ENCODE assay signal across 17 cellular contexts in the genomic region with DNA sequence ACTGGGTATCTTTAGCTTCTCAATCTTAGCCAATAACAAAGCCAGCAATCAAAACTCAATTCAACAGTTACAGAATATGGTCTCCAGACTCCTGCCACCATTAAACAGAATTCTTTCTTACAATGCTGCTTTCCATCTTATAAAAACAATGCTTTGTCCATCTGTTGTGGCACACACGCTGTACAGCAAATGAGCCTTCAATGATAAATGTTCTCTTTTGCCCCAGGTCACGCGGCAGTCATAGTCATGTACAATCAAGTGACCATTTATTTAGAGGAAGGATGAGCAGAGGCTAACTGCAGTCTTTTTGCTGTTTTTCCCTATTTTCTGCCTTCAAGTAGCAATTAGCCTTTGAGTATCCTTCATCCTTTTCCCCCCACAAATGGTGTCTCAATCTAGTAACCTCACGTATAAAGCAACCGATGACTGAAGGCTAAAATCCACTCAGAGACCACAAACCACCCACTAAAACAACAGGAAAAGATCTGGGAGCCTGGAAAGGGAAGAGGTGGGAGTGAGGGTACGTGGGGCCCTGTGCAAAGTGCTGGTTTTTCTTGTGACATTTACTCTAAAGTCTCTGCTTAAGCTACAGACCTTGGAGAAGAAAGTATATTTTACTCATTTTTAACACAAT. TPM values are rescaled to one million over a fixed set of nuclear protein-coding genes. Genes with fewer than 3 reads are reported as not detected.
DNase-seq lines count a peak whose midpoint lies in the region; ATAC-seq and TF ChIP-seq lines count a peak whose summit lies in the region.
"Had no signal": no experiment of that assay in that cellular context is flagged by ENCODE, and none has a peak within 500 bp of the region (broad histone marks: within the 10 kb centered on the region; RNA-seq: fewer than 3 reads in every experiment).

No MANE protein-coding gene starts in this region.

- no peaks in the 10 kb centered on the region for H3K27me3 Mint-ChIP-seq in brain
- no peaks in the 10 kb centered on the region for H3K27me3 Mint-ChIP-seq in type B pancreatic cell

- H3K4me1 Mint-ChIP-seq in brain (peaks cover 100% of the 10 kb centered on the region), type B pancreatic cell (ENCODE audit: unreplicated experiment) (peaks cover 54% of the 10 kb centered on the region)

- H3K4me3 Mint-ChIP-seq in brain: peak overlapping the region; percentile 60 to 97 (median 90)
- peak overlapping the region; percentile 13 for H3K4me3 Mint-ChIP-seq in type B pancreatic cell
- H3K4me3 Mint-ChIP-seq: activated CD8-positive, alpha-beta T cell treated with anti-CD3 and anti-CD28 coated beads, Interleukin-2, amount 10 ng/mL, durations not matched to agents 7 days and 5 days; activated naive CD8-positive, alpha-beta T cell; activated T-cell treated with anti-CD3 and anti-CD28 coated beads, Interleukin-2, amount 50 U/mL, for 24 hours; B cell; stimulated activated effector memory CD8-positive, alpha-beta T cell treated with anti-CD3 and anti-CD28 coated beads, Interleukin-12 subunit alpha, Interleukin-12 subunit beta, amount 100 ng/mL, for 72 hours had no signal

- intact Hi-C loops in left colon (cut with DNase I, micrococcal nuclease): loop anchor here in 1 of 2 donors (10.0 kb wide), 1 partner anchor 86 kb away; no protein-coding TSS in a partner anchor
- intact Hi-C loops in posterior vena cava (cut with DNase I): no loop called here

- DNase-seq in NCI-H2227 (lab: John Stamatoyannopoulos, UW; ENCODE audit: unreplicated experiment): peak; percentile 16
- peak; percentile 56 for DNase-seq in medulla oblongata (ENCODE audit: extremely low spot score)
- DNase-seq in type B pancreatic cell (ENCODE audit: extremely low spot score, unreplicated experiment): no peak
- no peak for DNase-seq in left colon
- no peak for DNase-seq in activated naive CD4-positive, alpha-beta T cell treated with Interleukin-2 at 50 U/mL for 16 hours
- DNase-seq in posterior vena cava (ENCODE audit: low spot score): no peak
- DNase-seq: activated CD4-positive, CD25-positive, alpha-beta regulatory T cell; activated CD8-positive, alpha-beta T cell treated with anti-CD3 and anti-CD28 coated beads, Interleukin-2, amount 10 ng/mL, durations not matched to agents 7 days and 5 days; activated T-cell treated with anti-CD3 and anti-CD28 coated beads, Interleukin-2, amount 50 U/mL, for 24 hours; left cardiac atrium; NCI-H146; NCI-H82; PC-3 had no signal

- H3K36me3 Mint-ChIP-seq in brain (peaks cover 57% of the 10 kb centered on the region), type B pancreatic cell (peaks cover 29% of the 10 kb centered on the region)
- H3K36me3 Mint-ChIP-seq: stimulated activated effector memory CD8-positive, alpha-beta T cell treated with anti-CD3 and anti-CD28 coated beads, Interleukin-12 subunit alpha, Interleukin-12 subunit beta, amount 100 ng/mL, for 72 hours had no signal

- TF ChIP-seq CTCF in brain (conservative IDR thresholded peaks at IDR 0.05) (no peak), type B pancreatic cell (conservative IDR thresholded peaks at IDR 0.05) (no peak)

- H3K9me3 Mint-ChIP-seq in brain (peaks cover 0 to 10% (median 7%) of the 10 kb centered on the region in 5 experiments), type B pancreatic cell (peaks cover 3% of the 10 kb centered on the region)
- H3K9me3 Mint-ChIP-seq: activated T-cell treated with anti-CD3 and anti-CD28 coated beads, Interleukin-2, amount 50 U/mL, for 24 hours; stimulated activated effector memory CD8-positive, alpha-beta T cell treated with anti-CD3 and anti-CD28 coated beads, Interleukin-12 subunit alpha, Interleukin-12 subunit beta, amount 100 ng/mL, for 72 hours had no signal

- H3K27ac Mint-ChIP-seq in brain: peak overlapping the region; percentile 64 to 99 (median 93)
- no peak overlapping the region for H3K27ac Mint-ChIP-seq in type B pancreatic cell
- H3K27ac Mint-ChIP-seq: activated CD8-positive, alpha-beta T cell treated with anti-CD3 and anti-CD28 coated beads, Interleukin-2, amount 10 ng/mL, durations not matched to agents 7 days and 5 days; activated naive CD8-positive, alpha-beta T cell; activated T-cell treated with anti-CD3 and anti-CD28 coated beads, Interleukin-2, amount 50 U/mL, for 24 hours; B cell; stimulated activated effector memory CD8-positive, alpha-beta T cell treated with anti-CD3 and anti-CD28 coated beads, Interleukin-12 subunit alpha, Interleukin-12 subunit beta, amount 100 ng/mL, for 72 hours had no signal

- ATAC-seq in left colon: no peak
- ATAC-seq: activated CD8-positive, alpha-beta T cell treated with anti-CD3 and anti-CD28 coated beads, Interleukin-2, amount 10 ng/mL, durations not matched to agents 7 days and 5 days; PC-3; stimulated activated effector memory CD8-positive, alpha-beta T cell treated with anti-CD3 and anti-CD28 coated beads, Interleukin-12 subunit alpha, Interleukin-12 subunit beta, amount 100 ng/mL, for 72 hours had no signal

RNA-seq across cellular contexts. Expression of gene TRIM2, which starts 24.4 kb away (rescaled TPM):
- 17.8 TPM for polyA plus RNA-seq in brain (ENCODE audit: insufficient read depth, low read depth, low replicate concordance)
- total RNA-seq in type B pancreatic cell (ENCODE audit: low replicate concordance): 83.1 and 105 TPM in 2 replicates
- total RNA-seq in left colon: 100 to 1,000 TPM; 123 to 145 TPM
- 10 to 100 TPM; 28.2 to 29.1 TPM for total RNA-seq in posterior vena cava

Comparison
In these comparisons a context has a peak if more than half of its experiments do, and no peak if none do; other contexts are left out.
1. DNase-seq: peak in NCI-H2227 (single experiment) and medulla oblongata (single experiment); none in type B pancreatic cell (single experiment), left colon (0 of 2), activated naive CD4-positive, alpha-beta T cell treated with Interleukin-2 at 50 U/mL for 16 hours (single experiment) and posterior vena cava (single experiment).